In the genomic region with DNA sequence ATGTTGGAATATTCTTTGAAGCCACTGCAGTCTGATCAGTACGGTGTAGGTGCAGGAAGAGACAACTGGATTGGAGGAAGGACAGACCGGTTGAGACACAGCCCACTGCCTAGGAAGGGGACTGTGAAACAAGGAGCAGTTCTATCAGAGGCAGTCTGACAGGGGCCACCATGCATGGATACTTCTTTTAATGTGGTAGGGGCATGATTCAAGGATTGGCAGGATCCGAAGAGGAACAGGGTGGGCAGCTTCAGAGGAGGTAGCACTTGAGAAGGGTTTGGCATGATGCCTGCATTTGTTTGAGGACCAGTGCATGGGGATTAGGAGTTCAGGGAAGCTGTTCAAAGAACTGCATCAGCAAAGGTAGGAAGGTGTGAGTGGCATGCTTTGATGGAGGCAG, we compare ENCODE assay signal across 31 cellular contexts.
"Had no signal": no experiment of that assay in that cellular context is flagged by ENCODE, and none has a peak within 500 bp of the region (broad histone marks: within the 10 kb centered on the region; RNA-seq: fewer than 3 reads in every experiment).

No MANE protein-coding gene starts in this region.

- H3K4me1 ChIP-seq: adrenal gland had no signal

- H3K27ac Mint-ChIP-seq: activated naive CD8-positive, alpha-beta T cell treated with anti-CD3 and anti-CD28 coated beads for 36 hours; activated T-cell treated with anti-CD3 and anti-CD28 coated beads, Interleukin-2, amount 50 U/mL, for 72 hours; brain; endodermal cell; immature natural killer cell; naive thymus-derived CD8-positive, alpha-beta T cell; neural progenitor cell; stimulated activated memory B cell treated with anti-CD40 and anti-IgM and Interleukin-4, amounts not matched to agents 10 μg/mL and 1 μg/mL and 100 μg/mL, for 72 hours had no signal

- H3K4me3 ChIP-seq: adrenal gland, heart left ventricle, neural progenitor cell, right atrium auricular region, smooth muscle cell, suprapubic skin, tibial artery, upper lobe of right lung had no signal

- DNase-seq: activated CD4-positive, alpha-beta T cell treated with anti-CD3 and anti-CD28 coated beads for 4 hours; activated CD4-positive, alpha-beta T cell treated with anti-CD3 and anti-CD28 coated beads, Interleukin-2, amount 50 U/mL, for 4 hours; activated naive CD4-positive, alpha-beta T cell treated with Interleukin-2 at 50 U/mL for 16 hours; activated naive CD8-positive, alpha-beta T cell treated with anti-CD3 and anti-CD28 coated beads for 36 hours; activated T-cell treated with anti-CD3 and anti-CD28 coated beads for 4 hours; activated T-cell treated with anti-CD3 and anti-CD28 coated beads, Interleukin-2, amount 50 U/mL, for 72 hours; cortex of kidney; endodermal cell; foreskin fibroblast; heart left ventricle; hypothalamus; immature natural killer cell; kidney; left colon; midbrain; naive thymus-derived CD8-positive, alpha-beta T cell; occipital lobe; stimulated activated CD4-positive, alpha-beta T cell treated with anti-CD3 and anti-CD28 coated beads, Interleukin-1b, Interleukin-23, amount 100 ng/mL, for 48 hours; stimulated activated CD4-positive, alpha-beta T cell treated with anti-CD3 and anti-CD28 coated beads, Interleukin-4, amount 100 ng/mL, for 4 hours; stimulated activated CD8-positive, alpha-beta memory T cell treated with anti-CD3 and anti-CD28 coated beads, Interleukin-4, amount 100 ng/mL, for 48 hours; stimulated activated naive CD8-positive, alpha-beta T cell treated with anti-CD3 and anti-CD28 coated beads, Interleukin-15, amount 100 ng/mL, for 72 hours; tibial artery; upper lobe of right lung had no signal

- H3K36me3 ChIP-seq: adrenal gland, heart left ventricle, neural progenitor cell, right atrium auricular region, suprapubic skin, tibial artery, upper lobe of right lung had no signal

- H3K4me1 Mint-ChIP-seq: activated naive CD8-positive, alpha-beta T cell treated with anti-CD3 and anti-CD28 coated beads for 36 hours had no signal

- H3K27ac ChIP-seq: adrenal gland, neural progenitor cell, suprapubic skin, upper lobe of right lung had no signal

- ATAC-seq: activated T-cell treated with anti-CD3 and anti-CD28 coated beads, Interleukin-2, amount 50 U/mL, for 72 hours; esophagus mucosa; heart left ventricle; left colon; naive thymus-derived CD8-positive, alpha-beta T cell; stimulated activated memory B cell treated with anti-CD40 and anti-IgM and Interleukin-4, amounts not matched to agents 10 μg/mL and 1 μg/mL and 100 μg/mL, for 72 hours; stimulated activated naive CD8-positive, alpha-beta T cell treated with anti-CD3 and anti-CD28 coated beads, Interleukin-15, amount 100 ng/mL, for 72 hours; upper lobe of right lung had no signal

- H3K36me3 Mint-ChIP-seq: brain had no signal

- H3K27me3 ChIP-seq: adrenal gland, neural progenitor cell, right atrium auricular region, suprapubic skin, tibial artery, upper lobe of right lung had no signal

- H3K9me3 ChIP-seq: adrenal gland, suprapubic skin, upper lobe of right lung had no signal

- H3K4me3 Mint-ChIP-seq: activated naive CD8-positive, alpha-beta T cell treated with anti-CD3 and anti-CD28 coated beads for 36 hours; activated T-cell treated with anti-CD3 and anti-CD28 coated beads, Interleukin-2, amount 50 U/mL, for 72 hours; brain; endodermal cell; immature natural killer cell; naive thymus-derived CD8-positive, alpha-beta T cell; neural progenitor cell; stimulated activated memory B cell treated with anti-CD40 and anti-IgM and Interleukin-4, amounts not matched to agents 10 μg/mL and 1 μg/mL and 100 μg/mL, for 72 hours; stimulated activated naive CD8-positive, alpha-beta T cell treated with anti-CD3 and anti-CD28 coated beads, Interleukin-15, amount 100 ng/mL, for 72 hours had no signal
